8 cellular contexts compared by ENCODE assay signal in genomic region chr19:18846862-18847515, GRCh38. TPM values are rescaled to one million over a fixed set of nuclear protein-coding genes. Genes with fewer than 3 reads are reported as not detected.
DNase-seq lines count a peak whose midpoint lies in the region; ATAC-seq, FAIRE-seq and TF ChIP-seq lines count a peak whose summit lies in the region.

No MANE protein-coding gene starts in this region.

- peaks cover 12% of the 10 kb centered on the region for H3K9me1 ChIP-seq in keratinocyte (ENCODE audit: control insufficient read depth, extremely low read depth, insufficient read depth, low read length)

- no peak overlapping the region for H3K4me3 ChIP-seq in GM06990 (replicated peaks; ENCODE audit: low read depth, low read length)
- H3K4me3 ChIP-seq in WI38 (ENCODE audit: low read depth, low read length), result no peak overlapping the region
- no peak overlapping the region for H3K4me3 ChIP-seq in bronchial epithelial cell (ENCODE audit: low read depth, low read length)
- H3K4me3 ChIP-seq in keratinocyte (ENCODE audit: control insufficient read depth in 2 of 3, extremely low read depth in 1 of 3, insufficient read depth in 2 of 3, low read depth in 1 of 3, low read length in 3 of 3), result no peak overlapping the region

- no peak overlapping the region for H2AFZ ChIP-seq in keratinocyte (ENCODE audit: control insufficient read depth, low read length)

- TF ChIP-seq CTCF in GM06990 (IDR thresholded peaks at IDR 0.05; ENCODE audit: insufficient read depth, low read length, poor library complexity, severe bottlenecking), result peak; percentile 93
- TF ChIP-seq CTCF in WI38 (IDR thresholded peaks at IDR 0.05; ENCODE audit: low read depth, low read length), result peak; percentile 82
- peak; percentile 93 for TF ChIP-seq CTCF in bronchial epithelial cell (IDR thresholded peaks at IDR 0.05; ENCODE audit: insufficient read depth, low read length, severe bottlenecking)
- peak; percentile 86 to 89 (median 87) for TF ChIP-seq CTCF in keratinocyte (optimal IDR thresholded peaks at IDR 0.05 in 1 of 3, IDR thresholded peaks at IDR 0.05 in 1 of 3, conservative IDR thresholded peaks at IDR 0.05 in 1 of 3; ENCODE audit: extremely low read depth in 1 of 3, insufficient read depth in 2 of 3, low read length in 3 of 3)

- peaks cover 61% of the 10 kb centered on the region for H4K20me1 ChIP-seq in keratinocyte (ENCODE audit: control insufficient read depth, extremely low read depth, insufficient read depth, low read length)

- peaks cover 83% of the 10 kb centered on the region for H3K79me2 ChIP-seq in keratinocyte (ENCODE audit: control insufficient read depth, insufficient read depth, low read length)

- H3K4me1 ChIP-seq in keratinocyte (ENCODE audit: control insufficient read depth, extremely low read depth, insufficient read depth, low read length), result peaks cover 40% of the 10 kb centered on the region

- no peak overlapping the region for H3K4me2 ChIP-seq in keratinocyte (ENCODE audit: control insufficient read depth, extremely low read depth, insufficient read depth, low read depth, low read length)

- DNase-seq in GM06990 (ENCODE audit: extremely low read depth, insufficient read length) (no peak), NAMALWA (ENCODE audit: low spot score) (peak; percentile 74), bronchial epithelial cell (ENCODE audit: low read depth) (peak; percentile 58), keratinocyte (ENCODE audit: low read depth, low spot score) (no peak)
- peak; percentile 24 to 40 for DNase-seq in stimulated activated CD4-positive, alpha-beta T cell treated with anti-CD3 and anti-CD28 coated beads, Interleukin-1b, Interleukin-23, amount 100 ng/mL, for 1 hour (ENCODE audit: low read depth in 2 of 2)

- H3K36me3 ChIP-seq in GM06990 (ENCODE audit: control insufficient read depth, insufficient read depth, low read length) (peaks cover 35% of the 10 kb centered on the region), bronchial epithelial cell (ENCODE audit: control insufficient read depth, insufficient read depth, low read length) (peaks cover 31% of the 10 kb centered on the region), keratinocyte (ENCODE audit: control insufficient read depth in 2 of 2, extremely low read depth in 1 of 2, insufficient read depth in 2 of 2, low read length in 2 of 2) (peaks cover 20 to 30% of the 10 kb centered on the region in 2 experiments)

- dilution Hi-C loops in keratinocyte (cut with MboI; ENCODE audit: extremely low pct_ligation_motif_present, low sequenced_read_pairs), result no loop called here

- no peak overlapping the region for H3K27ac ChIP-seq in keratinocyte (ENCODE audit: control insufficient read depth, insufficient read depth, low read length)

- no peaks in the 10 kb centered on the region for H3K27me3 ChIP-seq in GM06990 (replicated peaks; ENCODE audit: control insufficient read depth, insufficient read depth, low read length)
- no peaks in the 10 kb centered on the region for H3K27me3 ChIP-seq in bronchial epithelial cell (ENCODE audit: control insufficient read depth, insufficient read depth, low read length)
- H3K27me3 ChIP-seq in keratinocyte (ENCODE audit: control insufficient read depth, extremely low read depth, insufficient read depth, low read length), result no peaks in the 10 kb centered on the region

- FAIRE-seq in bronchial epithelial cell (lab: Jason Lieb, UNC) (no peak), keratinocyte (lab: Jason Lieb, UNC) (peak; percentile 79)

- H3K9ac ChIP-seq in keratinocyte (ENCODE audit: control insufficient read depth, extremely low read depth, insufficient read depth, low read length), result no peak overlapping the region

- ATAC-seq in HG03432 (IDR thresholded peaks at IDR 0.05; ENCODE audit: unreplicated experiment) (no peak), HG02885 (IDR thresholded peaks at IDR 0.05; ENCODE audit: poor library complexity, unreplicated experiment) (no peak)

- H3K9me3 ChIP-seq in keratinocyte (ENCODE audit: control insufficient read depth, low read depth, low read length), result no peaks in the 10 kb centered on the region

RNA-seq across cellular contexts. Expression of gene UPF1, which starts 15.2 kb away (rescaled TPM):
- total RNA-seq in bronchial epithelial cell, result 80.9 and 82.9 TPM in 2 replicates
- 22.5 to 48.5 TPM (median 33.7 TPM) in 3 replicates for polyA plus RNA-seq in keratinocyte
- polyA plus RNA-seq in keratinocyte (2011; ENCODE audit: low read depth), result 18.6 TPM
- polyA plus RNA-seq in keratinocyte (2011; cell fraction: cytosol; rRNA removed), result 20.6 and 23.0 TPM in 2 replicates
- 86.3 and 88.6 TPM in 2 replicates for polyA plus RNA-seq in keratinocyte (2011; cell fraction: nucleus; rRNA removed)
- 32.0 and 48.9 TPM in 2 replicates for polyA plus RNA-seq in keratinocyte (2012; ENCODE audit: low replicate concordance)
- 46.1 to 104 TPM (median 79.0 TPM) in 3 replicates for polyA minus RNA-seq in keratinocyte
- polyA minus RNA-seq in keratinocyte (2011; cell fraction: cytosol; rRNA and poly(A)+ RNA removed), result 44.5 TPM
- 88.3 and 110 TPM in 2 replicates for polyA minus RNA-seq in keratinocyte (2011; cell fraction: nucleus; rRNA and poly(A)+ RNA removed)

RNA-seq across cellular contexts. Expression of gene CERS1, which starts 49.0 kb away (rescaled TPM):
- total RNA-seq in bronchial epithelial cell, result 0.13 and 0.26 TPM in 2 replicates
- 0.09 to 0.23 TPM (median 0.14 TPM) in 3 replicates for polyA plus RNA-seq in keratinocyte
- polyA plus RNA-seq in keratinocyte (2011; ENCODE audit: low read depth), result 0.62 TPM
- 0.12 and 0.32 TPM in 2 replicates for polyA plus RNA-seq in keratinocyte (2011; cell fraction: cytosol; rRNA removed)
- 0.41 and 1.2 TPM in 2 replicates for polyA plus RNA-seq in keratinocyte (2011; cell fraction: nucleus; rRNA removed)
- polyA plus RNA-seq in keratinocyte (2012; ENCODE audit: low replicate concordance), result 0.21 and 0.75 TPM in 2 replicates
- 0.52 TPM in 1 of 3 replicates, not detected in the others for polyA minus RNA-seq in keratinocyte
- not detected for polyA minus RNA-seq in keratinocyte (2011; cell fraction: cytosol; rRNA and poly(A)+ RNA removed)
- polyA minus RNA-seq in keratinocyte (2011; cell fraction: nucleus; rRNA and poly(A)+ RNA removed), result 0.93 TPM in 1 of 2 replicates, not detected in the other

RNA-seq across cellular contexts. Expression of gene COMP, which starts 55.9 kb away (rescaled TPM):
- not detected in 2 replicates for total RNA-seq in bronchial epithelial cell
- polyA plus RNA-seq in keratinocyte, result 0.02 to 0.21 TPM in 2 of 3 replicates, not detected in the other
- 0.19 TPM for polyA plus RNA-seq in keratinocyte (2011; ENCODE audit: low read depth)
- 0.04 and 0.08 TPM in 2 replicates for polyA plus RNA-seq in keratinocyte (2011; cell fraction: cytosol; rRNA removed)
- polyA plus RNA-seq in keratinocyte (2011; cell fraction: nucleus; rRNA removed), result 0.29 and 0.33 TPM in 2 replicates
- 0.05 TPM in 1 of 2 replicates, not detected in the other for polyA plus RNA-seq in keratinocyte (2012; ENCODE audit: low replicate concordance)
- 0.54 TPM in 1 of 3 replicates, not detected in the others for polyA minus RNA-seq in keratinocyte
- polyA minus RNA-seq in keratinocyte (2011; cell fraction: cytosol; rRNA and poly(A)+ RNA removed), result not detected
- 0.23 and 0.63 TPM in 2 replicates for polyA minus RNA-seq in keratinocyte (2011; cell fraction: nucleus; rRNA and poly(A)+ RNA removed)

Comparison
In these comparisons a context has a peak if more than half of its experiments do, and no peak if none do; other contexts are left out.
1. DNase-seq: peak in NAMALWA (single experiment), bronchial epithelial cell (single experiment) and stimulated activated CD4-positive, alpha-beta T cell treated with anti-CD3 and anti-CD28 coated beads, Interleukin-1b, Interleukin-23, amount 100 ng/mL, for 1 hour (2 of 2); none in GM06990 (single experiment) and keratinocyte (single experiment).
2. Peak in every context shown above with its lines, with median percentiles within 50 percentile points of each other: CTCF ChIP-seq.